In the genomic region with DNA sequence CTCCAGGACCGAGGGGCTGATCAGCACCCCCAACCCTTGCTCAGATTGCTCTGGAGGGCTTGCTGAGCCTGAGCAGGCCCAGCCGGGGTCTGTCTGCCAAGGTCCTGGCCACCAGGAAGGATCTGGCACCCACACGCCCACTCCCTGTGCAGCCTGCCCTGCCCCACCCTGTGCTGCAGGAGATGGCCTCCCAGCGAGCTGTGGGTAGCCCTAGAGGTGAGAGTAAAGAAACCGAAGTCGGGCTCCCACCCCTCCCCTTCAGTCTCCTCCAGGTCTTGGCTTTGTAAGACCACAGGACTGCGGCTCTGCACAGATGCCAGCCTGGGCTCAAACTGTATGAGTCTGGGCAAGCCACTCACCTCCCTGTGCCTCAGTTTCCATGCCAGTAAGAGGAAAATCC, we compare ENCODE assay signal across 16 cellular contexts.
DNase-seq lines count a peak whose midpoint lies in the region; ATAC-seq and TF ChIP-seq lines count a peak whose summit lies in the region.
"Had no signal": no experiment of that assay in that cellular context is flagged by ENCODE, and none has a peak within 500 bp of the region (broad histone marks: within the 10 kb centered on the region; RNA-seq: fewer than 3 reads in every experiment).

No MANE protein-coding gene starts in this region.

- no peak overlapping the region for H3K27ac ChIP-seq in upper lobe of right lung
- no peak overlapping the region for H3K27ac ChIP-seq in CD4-positive, alpha-beta T cell (ENCODE audit: low read depth, low read length)
- H3K27ac ChIP-seq: SJCRH30 had no signal

- H3K27me3 Mint-ChIP-seq in T-cell: no peaks in the 10 kb centered on the region
- H3K27me3 Mint-ChIP-seq in effector memory CD8-positive, alpha-beta T cell: no peaks in the 10 kb centered on the region
- no peaks in the 10 kb centered on the region for H3K27me3 Mint-ChIP-seq in CD4-positive, alpha-beta T cell

- CTCF ChIA-PET in T-cell (lab: Charles Lee): no interaction called here
- CTCF ChIA-PET in CD4-positive, alpha-beta T cell (lab: Charles Lee): no interaction called here

- no peaks in the 10 kb centered on the region for H3K4me1 ChIP-seq in upper lobe of right lung
- H3K4me1 ChIP-seq: SJCRH30 had no signal

- peak overlapping the region in 1 of 3 donors; percentile 70 for H3K4me3 Mint-ChIP-seq in T-cell
- H3K4me3 Mint-ChIP-seq in effector memory CD8-positive, alpha-beta T cell: peak overlapping the region; percentile 67 to 81
- no peak overlapping the region for H3K4me3 Mint-ChIP-seq in CD4-positive, alpha-beta T cell
- H3K4me3 Mint-ChIP-seq: CD14-positive monocyte had no signal

- H3K9me3 ChIP-seq in upper lobe of right lung: no peaks in the 10 kb centered on the region
- no peaks in the 10 kb centered on the region for H3K9me3 ChIP-seq in CD4-positive, alpha-beta T cell (ENCODE audit: control insufficient read depth, low read length)
- H3K9me3 ChIP-seq: SJCRH30 had no signal

- H3K27ac Mint-ChIP-seq in T-cell: peak overlapping the region in 1 of 2 donors; percentile 80
- H3K27ac Mint-ChIP-seq in effector memory CD8-positive, alpha-beta T cell: peak overlapping the region in 1 of 2 donors; percentile 87
- H3K27ac Mint-ChIP-seq in CD4-positive, alpha-beta T cell: no peak overlapping the region

- POLR2A ChIA-PET in T-cell (lab: Charles Lee): no interaction called here
- POLR2A ChIA-PET in CD4-positive, alpha-beta T cell (lab: Charles Lee): no interaction called here

- no peaks in the 10 kb centered on the region for H3K9me3 Mint-ChIP-seq in T-cell
- H3K9me3 Mint-ChIP-seq in effector memory CD8-positive, alpha-beta T cell: no peaks in the 10 kb centered on the region
- no peaks in the 10 kb centered on the region for H3K9me3 Mint-ChIP-seq in CD4-positive, alpha-beta T cell

- DNase-seq in activated gamma-delta T cell treated with Interleukin-2 at 50 U/mL for 16 hours: peak; percentile 31
- no peak for DNase-seq in activated gamma-delta T cell (lab: John Stamatoyannopoulos, UW)
- peak in 7 of 34 experiments; percentile 6 to 19 (median 14) for DNase-seq in T-cell
- DNase-seq in effector memory CD8-positive, alpha-beta T cell: peak in 2 of 3 experiments; percentile 18 to 21
- no peak for DNase-seq in upper lobe of right lung
- no peak for DNase-seq in HuH-7 (ENCODE audit: low spot score)
- DNase-seq in CD4-positive, alpha-beta T cell: no peak
- no peak for DNase-seq in dermis blood vessel endothelial cell
- DNase-seq: DMS79, NCI-H1436, NCI-H2081 treated with DMSO at 0.1 percent for 48 hours, NCI-H226, NCI-H526 treated with DMSO at 0.1 percent for 48 hours, SJCRH30 had no signal

- no peaks in the 10 kb centered on the region for H3K36me3 Mint-ChIP-seq in T-cell
- H3K36me3 Mint-ChIP-seq in effector memory CD8-positive, alpha-beta T cell (ENCODE audit: insufficient read depth): peaks cover 3% of the 10 kb centered on the region
- H3K36me3 Mint-ChIP-seq in CD4-positive, alpha-beta T cell (ENCODE audit: low read depth): no peaks in the 10 kb centered on the region
- H3K36me3 Mint-ChIP-seq: CD14-positive monocyte had no signal

- no peaks in the 10 kb centered on the region for H3K36me3 ChIP-seq in upper lobe of right lung
- H3K36me3 ChIP-seq: SJCRH30 had no signal

- peaks cover 47 to 74% (median 56%) of the 10 kb centered on the region in 3 donors for H3K4me1 Mint-ChIP-seq in T-cell
- peaks cover 35 to 38% of the 10 kb centered on the region in 2 donors for H3K4me1 Mint-ChIP-seq in effector memory CD8-positive, alpha-beta T cell (ENCODE audit: low read depth in 2 of 2)
- peaks cover 56% of the 10 kb centered on the region for H3K4me1 Mint-ChIP-seq in CD4-positive, alpha-beta T cell (ENCODE audit: low read depth)
- H3K4me1 Mint-ChIP-seq: CD14-positive monocyte had no signal

- no peaks in the 10 kb centered on the region for H3K27me3 ChIP-seq in upper lobe of right lung
- no peaks in the 10 kb centered on the region for H3K27me3 ChIP-seq in CD4-positive, alpha-beta T cell (ENCODE audit: control insufficient read depth, insufficient read depth, low read length)
- H3K27me3 ChIP-seq: SJCRH30 had no signal

- TF ChIP-seq CTCF in upper lobe of right lung (IDR thresholded peaks at IDR 0.05): no peak
- TF ChIP-seq CTCF in CD4-positive, alpha-beta T cell (IDR thresholded peaks at IDR 0.05): no peak

- no peak overlapping the region for H3K4me3 ChIP-seq in upper lobe of right lung
- H3K4me3 ChIP-seq: SJCRH30 had no signal

- intact Hi-C loops in upper lobe of right lung (cut with DNase I): no loop called here
- intact Hi-C loops in CD4-positive, alpha-beta T cell (cut with DNase I, micrococcal nuclease): no loop called here

- ATAC-seq in T-cell (replicated peaks in 1 of 4): peak in 3 of 4 experiments; percentile 44 to 70 (median 51)
- peak; percentile 91 for ATAC-seq in effector memory CD8-positive, alpha-beta T cell (replicated peaks)
- peak; percentile 16 for ATAC-seq in upper lobe of right lung
- no peak for ATAC-seq in CD4-positive, alpha-beta T cell (ENCODE audit: poor library complexity)
- ATAC-seq: HepG2 had no signal

Comparison
In these comparisons a context has a peak if more than half of its experiments do, and no peak if none do; other contexts are left out.
1. DNase-seq: peak in activated gamma-delta T cell treated with Interleukin-2 at 50 U/mL for 16 hours (single experiment) and effector memory CD8-positive, alpha-beta T cell (2 of 3); none in activated gamma-delta T cell (single experiment), upper lobe of right lung (single experiment), HuH-7 (single experiment), CD4-positive, alpha-beta T cell (0 of 10) and dermis blood vessel endothelial cell (single experiment).